9 cellular contexts compared by ENCODE assay signal in the genomic region with DNA sequence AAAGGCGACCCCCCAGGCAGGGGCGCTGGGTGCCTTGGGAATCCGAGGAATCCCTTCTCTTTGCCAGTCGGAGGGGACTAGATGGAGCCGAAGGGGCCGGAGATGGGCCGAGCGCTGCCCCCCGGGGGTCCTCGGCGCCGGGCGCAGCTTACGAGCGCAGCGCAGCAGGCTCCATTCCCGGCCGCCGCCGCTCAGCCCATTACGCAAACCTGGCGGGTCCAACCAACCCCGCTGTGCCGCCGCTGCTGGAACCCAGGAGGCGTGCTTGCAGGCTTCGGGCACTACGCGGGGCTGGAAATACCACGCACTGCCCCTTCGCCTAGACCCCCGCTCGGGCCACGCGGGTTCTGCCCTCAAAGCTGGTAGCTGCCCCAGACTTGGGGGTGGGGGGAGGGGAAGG. TPM values are rescaled to one million over a fixed set of nuclear protein-coding genes. Genes with fewer than 3 reads are reported as not detected.
DNase-seq lines count a peak whose midpoint lies in the region; ATAC-seq, FAIRE-seq and TF ChIP-seq lines count a peak whose summit lies in the region.
"Not testable (repeated sequence)": the region's sequence is repeated elsewhere in the genome, so short reads cannot be mapped to it uniquely, and the experiment has no call there.
"Had no signal": no experiment of that assay in that cellular context is flagged by ENCODE, and none has a peak within 500 bp of the region (broad histone marks: within the 10 kb centered on the region; RNA-seq: fewer than 3 reads in every experiment).

No MANE protein-coding gene starts in this region.

- H3K4me3 ChIP-seq in Caco-2 (ENCODE audit: low read depth, low read length) (peak overlapping the region; percentile 33), SJCRH30 (peak overlapping the region; percentile 54), tibial nerve (peak overlapping the region; percentile 47 to 58 (median 56))
- not testable (repeated sequence) for H3K4me3 ChIP-seq in GM12878

- FAIRE-seq in GM12878 (lab: Jason Lieb, UNC): not testable (repeated sequence)

- H3K27ac Mint-ChIP-seq in Caco-2 (ENCODE audit: unreplicated experiment); activated CD8-positive, alpha-beta memory T cell treated with anti-CD3 and anti-CD28 coated beads, Interleukin-2, amount 10 ng/mL, durations not matched to agents 7 days and 5 days; naive thymus-derived CD8-positive, alpha-beta T cell: not testable (repeated sequence)

- not testable (repeated sequence) for H3K27me3 ChIP-seq in Caco-2 (replicated peaks; ENCODE audit: control insufficient read depth, insufficient read depth, low read length); SJCRH30; GM12878 (replicated peaks in 1 of 2; ENCODE audit: control insufficient read depth in 2 of 2, insufficient read depth in 2 of 2, low read length in 1 of 2); tibial nerve

- not testable (repeated sequence) for TF ChIP-seq POLR2A in GM12878 (IDR thresholded peaks at IDR 0.05; ENCODE audit: low read depth, low read length); tibial nerve (IDR thresholded peaks at IDR 0.05)

- not testable (repeated sequence) for H3K4me3 Mint-ChIP-seq in Caco-2 (ENCODE audit: unreplicated experiment); activated CD8-positive, alpha-beta memory T cell treated with anti-CD3 and anti-CD28 coated beads, Interleukin-2, amount 10 ng/mL, durations not matched to agents 7 days and 5 days; naive thymus-derived CD8-positive, alpha-beta T cell

- H3K36me3 ChIP-seq in Caco-2 (ENCODE audit: control insufficient read depth, insufficient read depth, low read length); SJCRH30; GM12878 (ENCODE audit: control insufficient read depth in 2 of 2, insufficient read depth in 2 of 2, low read length in 1 of 2); tibial nerve: not testable (repeated sequence)

- CTCF ChIA-PET in Caco-2 (lab: Charles Lee); activated CD8-positive, alpha-beta memory T cell treated with anti-CD3 and anti-CD28 coated beads, Interleukin-2, amount 10 ng/mL, durations not matched to agents 7 days and 5 days (lab: Charles Lee); GM12878 (lab: Yijun Ruan, JAX): not testable (repeated sequence)

- H3K4me1 Mint-ChIP-seq in Caco-2 (ENCODE audit: low read depth, unreplicated experiment); activated CD8-positive, alpha-beta memory T cell treated with anti-CD3 and anti-CD28 coated beads, Interleukin-2, amount 10 ng/mL, durations not matched to agents 7 days and 5 days; naive thymus-derived CD8-positive, alpha-beta T cell: not testable (repeated sequence)

- H3K4me2 ChIP-seq in GM12878 (ENCODE audit: control insufficient read depth, insufficient read depth): not testable (repeated sequence)

- not testable (repeated sequence) for H3K4me1 ChIP-seq in Caco-2; SJCRH30; GM12878 (ENCODE audit: control insufficient read depth, insufficient read depth, low read length); tibial nerve

- not testable (repeated sequence) for H4K20me1 ChIP-seq in GM12878 (ENCODE audit: control insufficient read depth, insufficient read depth)

- DNase-seq in Caco-2 (peak; percentile 66 to 67), SJCRH30 (peak in 1 of 2 experiments; percentile 64), Right ventricle myocardium superior (peak; percentile 77), tibial nerve (ENCODE audit: low spot score in 2 of 2) (peak in 1 of 2 donors; percentile 7)
- peak; percentile 73 for DNase-seq in activated CD8-positive, alpha-beta memory T cell treated with anti-CD3 and anti-CD28 coated beads, Interleukin-2, amount 10 ng/mL, durations not matched to agents 7 days and 5 days
- DNase-seq in GM12878 (ENCODE audit: low read depth, low spot score): not testable (repeated sequence)
- peak; percentile 47 to 80 (median 63) for DNase-seq in naive thymus-derived CD8-positive, alpha-beta T cell
- DNase-seq in stimulated activated CD4-positive, alpha-beta T cell treated with anti-CD3 and anti-CD28 coated beads, Interleukin-1b, Interleukin-23, amount 100 ng/mL, for 48 hours: peak; percentile 63

- intact Hi-C loops in Caco-2 (cut with micrococcal nuclease; ENCODE audit: unreplicated experiment); GM12878 (cut with micrococcal nuclease; ENCODE audit: unreplicated experiment); Right ventricle myocardium superior (cut with DNase I): not testable (repeated sequence)

- not testable (repeated sequence) for ATAC-seq in activated CD8-positive, alpha-beta memory T cell treated with anti-CD3 and anti-CD28 coated beads, Interleukin-2, amount 10 ng/mL, durations not matched to agents 7 days and 5 days; GM12878; Right ventricle myocardium superior (ENCODE audit: poor library complexity); naive thymus-derived CD8-positive, alpha-beta T cell

- SMC1A ChIA-PET in GM12878 (lab: Charles Lee; ENCODE audit: uncharacterized antibody, unreplicated experiment): not testable (repeated sequence)

- not testable (repeated sequence) for H3K79me2 ChIP-seq in GM12878 (ENCODE audit: control insufficient read depth, insufficient read depth, low read length)

- H3K36me3 Mint-ChIP-seq in Caco-2 (ENCODE audit: insufficient read depth, unreplicated experiment); activated CD8-positive, alpha-beta memory T cell treated with anti-CD3 and anti-CD28 coated beads, Interleukin-2, amount 10 ng/mL, durations not matched to agents 7 days and 5 days; naive thymus-derived CD8-positive, alpha-beta T cell: not testable (repeated sequence)

- not testable (repeated sequence) for H3K9me3 Mint-ChIP-seq in Caco-2 (ENCODE audit: unreplicated experiment); activated CD8-positive, alpha-beta memory T cell treated with anti-CD3 and anti-CD28 coated beads, Interleukin-2, amount 10 ng/mL, durations not matched to agents 7 days and 5 days (ENCODE audit: low read depth); naive thymus-derived CD8-positive, alpha-beta T cell

- TF ChIP-seq RAD21 in GM12878 (IDR thresholded peaks at IDR 0.05; ENCODE audit: insufficient read depth, low read depth, low read length): not testable (repeated sequence)

- 0% methylated on average over 21 of the region's 35 CpGs for WGBS in GM12878 (ENCODE audit: insufficient coverage, insufficient replicate concordance, low lambda C conversion rate, missing lambda C conversion rate)
- no CpG with 5 or more reads among the region's 35 CpGs for WGBS in tibial nerve, 2 donors

- H3K27me3 Mint-ChIP-seq in Caco-2 (ENCODE audit: insufficient read depth, unreplicated experiment); activated CD8-positive, alpha-beta memory T cell treated with anti-CD3 and anti-CD28 coated beads, Interleukin-2, amount 10 ng/mL, durations not matched to agents 7 days and 5 days; naive thymus-derived CD8-positive, alpha-beta T cell: not testable (repeated sequence)

- RAD21 ChIA-PET in GM12878 (lab: Charles Lee; ENCODE audit: unreplicated experiment): not testable (repeated sequence)

- not testable (repeated sequence) for H3K9me3 ChIP-seq in Caco-2; SJCRH30 (replicated peaks); GM12878 (replicated peaks; ENCODE audit: control insufficient read depth, insufficient read depth, low read length); tibial nerve

- H3K9ac ChIP-seq in GM12878 (ENCODE audit: control insufficient read depth, insufficient read depth, low read length): not testable (repeated sequence)

- in situ Hi-C loops in GM12878 (cut with MboI): not testable (repeated sequence)

- not testable (repeated sequence) for TF ChIP-seq EP300 in GM12878 (IDR thresholded peaks at IDR 0.05; ENCODE audit: borderline replicate concordance in 1 of 2, control insufficient read depth in 1 of 2, low read depth in 2 of 2, low read length in 2 of 2); tibial nerve (IDR thresholded peaks at IDR 0.05)

- not testable (repeated sequence) for BruUV-seq in Caco-2 (replicated peaks; lab: Mats Ljungman, UMichigan)
- TSS peak; percentile 89 for BruUV-seq in GM12878 (replicated peaks; lab: Mats Ljungman, UMichigan)

- POLR2A ChIA-PET in Caco-2 (lab: Charles Lee); GM12878 (lab: Charles Lee); naive thymus-derived CD8-positive, alpha-beta T cell (lab: Charles Lee): not testable (repeated sequence)

- TF ChIP-seq CTCF in Caco-2 (IDR thresholded peaks at IDR 0.05; ENCODE audit: insufficient read depth in 1 of 2, low read depth in 1 of 2, low read length in 1 of 2, severe bottlenecking in 1 of 2, unreplicated experiment in 1 of 2); GM12878 (IDR thresholded peaks at IDR 0.05 in 2 of 3, conservative IDR thresholded peaks at IDR 0.05 in 1 of 3; ENCODE audit: control insufficient read depth in 2 of 3, extremely low read depth in 1 of 3, insufficient read depth in 1 of 3, low read depth in 3 of 3, low read length in 3 of 3); tibial nerve (IDR thresholded peaks at IDR 0.05): not testable (repeated sequence)

- H3K27ac ChIP-seq in SJCRH30; GM12878 (ENCODE audit: control insufficient read depth, insufficient read depth): not testable (repeated sequence)
- peak overlapping the region in 3 of 4 donors; percentile 47 to 80 (median 54) for H3K27ac ChIP-seq in tibial nerve

- not testable (repeated sequence) for H2AFZ ChIP-seq in GM12878 (ENCODE audit: control insufficient read depth, low read depth, low read length)

RNA-seq across cellular contexts. Expression of a gene that starts 26.9 kb away (rescaled TPM):
- total RNA-seq in Caco-2 (2022) (not detected in 2 replicates), GM12878 (2014; rRNA removed) (not detected in 2 replicates), GM12878 (2014; rRNA removed; fragmentation: Illumina TruSeq; extraction: Trizol) (not detected in 2 replicates), GM12878 (2021) (not detected in 2 replicates), Right ventricle myocardium superior (not detected), tibial nerve (not detected)
- total RNA-seq in SJCRH30 (2014; rRNA removed; shearing (Covaris generic)): not detected in 2 replicates
- not detected for total RNA-seq in activated CD8-positive, alpha-beta memory T cell treated with anti-CD3 and anti-CD28 coated beads, Interleukin-2, amount 10 ng/mL, durations not matched to agents 7 days and 5 days
- not detected in 2 replicates for total RNA-seq in GM12878 (2013; cell fraction: nucleolus; rRNA removed)
- not detected for polyA plus RNA-seq in GM12878 (2011; ENCODE audit: low read depth)
- polyA plus RNA-seq in GM12878 (2011; rRNA removed) (not detected in 2 replicates), GM12878 (2014; fragmentation: Illumina TruSeq; extraction: Trizol) (not detected in 2 replicates), GM12878 (2014; fragmentation: Nextera tagmentation; extraction: Ambion mirVana) (not detected), GM12878 (2014; rRNA removed) (not detected in 2 replicates), GM12878 (2016; fragmentation: Nextera tagmentation; extraction: Ambion mirVana) (not detected)
- not detected in 2 replicates for polyA plus RNA-seq in GM12878 (2011; cell fraction: cytosol; rRNA removed)
- not detected in 2 replicates for polyA plus RNA-seq in GM12878 (2011; cell fraction: nucleus; rRNA removed)
- not detected in 2 replicates for polyA plus RNA-seq in GM12878 (2012)
- not detected in 2 replicates for polyA minus RNA-seq in GM12878 (2011; rRNA and poly(A)+ RNA removed)
- not detected in 2 replicates for polyA minus RNA-seq in GM12878 (2011; cell fraction: cytosol; rRNA and poly(A)+ RNA removed)
- polyA minus RNA-seq in GM12878 (2011; cell fraction: nucleus; rRNA and poly(A)+ RNA removed): not detected in 2 replicates
- total RNA-seq in naive thymus-derived CD8-positive, alpha-beta T cell: not detected
- polyA plus RNA-seq in naive thymus-derived CD8-positive, alpha-beta T cell: not detected
- total RNA-seq: LHCN-M2 had no signal
